ENCODE assay signal across 11 cellular contexts in genomic region chr4:59180969-59181368, GRCh38.
"Had no signal": no experiment of that assay in that cellular context is flagged by ENCODE, and none has a peak within 500 bp of the region (broad histone marks: within the 10 kb centered on the region; RNA-seq: fewer than 3 reads in every experiment).

No MANE protein-coding gene starts in this region.

- ATAC-seq: GM23338, HCT116 had no signal

- H2AFZ ChIP-seq: GM23248 had no signal

- H3K4me1 ChIP-seq: HAP-1 had no signal

- H3K4me3 Mint-ChIP-seq: GM23338, H9, HFFc6 had no signal

- H3K9ac ChIP-seq: GM23248 had no signal

- H3K27ac Mint-ChIP-seq: GM23338, H9, HFFc6 had no signal

- H3K4me2 ChIP-seq: GM23338 had no signal

- FAIRE-seq: H1, H54 had no signal

- DNase-seq: GM23248, GOT3, H7, H9, HCEC 1CT, HFFc6 had no signal

- H3K9me3 ChIP-seq: HAP-1 had no signal

- H3K27ac ChIP-seq: GM23248 had no signal

- H3K4me3 ChIP-seq: GM23248, GM23338, HAP-1 had no signal

- H3K36me3 ChIP-seq: HAP-1 had no signal

- H3K4me1 Mint-ChIP-seq: GM23338, H9 had no signal

- H3K9me3 Mint-ChIP-seq: GM23338, H9 had no signal
